In the genomic region with DNA sequence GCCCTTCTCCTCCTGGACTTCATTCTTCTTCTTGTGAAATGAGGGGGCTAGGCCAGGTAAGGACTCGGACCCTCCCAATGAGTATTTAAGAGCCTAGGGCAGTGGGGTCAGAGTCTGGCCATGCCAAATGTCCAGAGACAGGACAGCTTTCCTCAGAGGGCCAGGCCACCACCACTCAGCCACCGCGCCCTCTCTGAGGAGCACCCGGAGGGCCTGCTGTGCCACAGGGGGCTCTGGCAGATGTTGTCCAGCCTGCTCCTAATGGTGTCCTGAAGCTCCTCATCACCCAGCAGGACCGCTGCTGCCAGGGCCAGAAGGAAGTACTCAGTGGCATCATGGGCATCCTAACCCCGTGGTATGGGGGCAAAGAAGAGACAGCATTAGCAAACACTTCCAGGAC, we compare ENCODE assay signal across 29 cellular contexts.
"Had no signal": no experiment of that assay in that cellular context is flagged by ENCODE, and none has a peak within 500 bp of the region (broad histone marks: within the 10 kb centered on the region; RNA-seq: fewer than 3 reads in every experiment).

No MANE protein-coding gene starts in this region.

- H3K4me2 ChIP-seq: hepatocyte, neural progenitor cell had no signal

- H3K9me3 Mint-ChIP-seq: memory B cell, mesothelial cell of epicardium, naive B cell, natural killer cell, nephron progenitor cell, neural progenitor cell had no signal

- H3K4me3 Mint-ChIP-seq: memory B cell, mesothelial cell of epicardium, natural killer cell, nephron progenitor cell, neural progenitor cell had no signal

- H3K4me3 ChIP-seq: heart right ventricle, hepatocyte, left ventricle myocardium inferior, lung, neural progenitor cell, pancreas, prostate gland, skin epidermis, stomach, testis, thyroid gland, transverse colon, upper lobe of left lung, vagina had no signal

- ATAC-seq: natural killer cell, right cardiac atrium, sciatic nerve had no signal

- DNase-seq: heart right ventricle; islet precursor cell; left ventricle myocardium inferior; naive B cell; natural killer cell; nephron progenitor cell; pancreas; posterior cingulate gyrus; retina; right cardiac atrium; stimulated activated CD4-positive, alpha-beta T cell treated with anti-CD3 and anti-CD28 coated beads, Interleukin-12 subunit alpha, Interleukin-12 subunit beta, amount 100 ng/mL, for 4 hours; stimulated activated CD4-positive, alpha-beta T cell treated with anti-CD3 and anti-CD28 coated beads, Interleukin-15, amount 100 ng/mL, for 24 hours; stimulated activated CD4-positive, alpha-beta T cell treated with anti-CD3 and anti-CD28 coated beads, Interleukin-2, amount 100 ng/mL, for 24 hours; stimulated activated CD4-positive, alpha-beta T cell treated with anti-CD3 and anti-CD28 coated beads, Interleukin-4, amount 100 ng/mL, for 1 hour; stimulated activated naive CD4-positive, alpha-beta T cell; stomach; testis; thyroid gland; transverse colon had no signal

- H3K36me3 Mint-ChIP-seq: memory B cell, mesothelial cell of epicardium, naive B cell, natural killer cell, neural progenitor cell had no signal

- H3K4me1 Mint-ChIP-seq: memory B cell, naive B cell, natural killer cell had no signal

- H2AFZ ChIP-seq: hepatocyte, neural progenitor cell had no signal

- H3K27ac ChIP-seq: heart right ventricle, left ventricle myocardium inferior, neural progenitor cell, prostate gland, testis, thyroid gland, transverse colon, upper lobe of left lung, vagina had no signal

- H3K27me3 ChIP-seq: heart right ventricle, hepatocyte, neural progenitor cell, pancreas, stomach, testis, thyroid gland, transverse colon, upper lobe of left lung, vagina had no signal

- H3K9me3 ChIP-seq: heart right ventricle, left ventricle myocardium inferior, pancreas, prostate gland, stomach, testis, thyroid gland, transverse colon, upper lobe of left lung, vagina had no signal

- H3K4me1 ChIP-seq: pancreas, prostate gland, testis, thyroid gland had no signal

- H3K36me3 ChIP-seq: neural progenitor cell, pancreas, prostate gland, stomach, thyroid gland, transverse colon, upper lobe of left lung, vagina had no signal

- H3K9ac ChIP-seq: neural progenitor cell had no signal

- H3K27ac Mint-ChIP-seq: memory B cell, mesothelial cell of epicardium, naive B cell had no signal

- H3K79me2 ChIP-seq: hepatocyte had no signal
